In the genomic region with DNA sequence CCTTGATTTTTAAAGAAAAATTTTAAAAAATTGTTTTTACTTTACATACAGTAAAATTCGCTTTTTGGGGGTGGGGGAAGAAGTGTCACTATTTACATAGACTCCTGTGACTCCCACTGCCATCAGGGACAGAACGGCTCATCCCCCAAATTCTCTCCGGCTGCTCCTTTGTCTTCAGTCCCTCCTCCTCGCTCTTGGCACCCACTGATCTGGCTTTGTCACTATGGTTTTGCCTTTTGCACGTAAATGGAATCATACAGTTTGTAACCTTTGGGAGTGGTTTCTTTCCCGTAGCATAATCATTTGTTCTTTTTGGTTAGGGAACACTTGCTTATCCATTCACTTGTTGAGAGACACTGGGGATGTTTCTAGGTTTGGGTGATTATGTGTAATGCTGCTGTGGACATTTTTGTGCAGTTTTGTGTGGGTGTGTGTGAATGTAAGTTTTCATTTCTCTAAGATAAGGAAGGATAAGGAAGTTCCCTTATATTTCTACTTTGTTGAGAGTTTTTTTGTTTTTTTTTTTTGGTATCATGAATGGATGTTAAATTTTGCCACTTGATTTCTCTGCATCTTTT, we compare ENCODE assay signal across 20 cellular contexts. TPM values are rescaled to one million over a fixed set of nuclear protein-coding genes. Genes with fewer than 3 reads are reported as not detected.
"Had no signal": no experiment of that assay in that cellular context is flagged by ENCODE, and none has a peak within 500 bp of the region (broad histone marks: within the 10 kb centered on the region; RNA-seq: fewer than 3 reads in every experiment).

No MANE protein-coding gene starts in this region.

- H3K27me3 ChIP-seq: brain microvascular endothelial cell, left lung had no signal

- H3K27ac ChIP-seq: brain microvascular endothelial cell, left lung had no signal

- DNase-seq: activated CD4-positive, alpha-beta memory T cell treated with anti-CD3 and anti-CD28 coated beads, Interleukin-2, amount 10 ng/mL, durations not matched to agents 7 days and 5 days; activated CD4-positive, alpha-beta T cell treated with anti-CD3 and anti-CD28 coated beads for 48 hours; activated CD4-positive, CD25-positive, alpha-beta regulatory T cell; activated CD8-positive, alpha-beta memory T cell treated with anti-CD3 and anti-CD28 coated beads, Interleukin-2, amount 10 ng/mL, durations not matched to agents 7 days and 5 days; activated naive CD4-positive, alpha-beta T cell; activated naive CD8-positive, alpha-beta T cell treated with anti-CD3 and anti-CD28 coated beads, Interleukin-2, amount 10 ng/mL, durations not matched to agents 7 days and 5 days; brain microvascular endothelial cell; cerebellar nuclear complex; dermis blood vessel endothelial cell; foreskin fibroblast; left lung; occipital lobe; right cardiac atrium; SK-N-SH; stimulated activated CD4-positive, alpha-beta T cell treated with anti-CD3 and anti-CD28 coated beads, Interleukin-2, amount 100 ng/mL, for 24 hours; stimulated activated naive CD4-positive, alpha-beta T cell treated with Interleukin-2 at 50 U/mL for 16 hours; T-helper 9 cell had no signal

- H3K36me3 ChIP-seq: brain microvascular endothelial cell, left lung had no signal

- ATAC-seq: activated CD8-positive, alpha-beta memory T cell treated with anti-CD3 and anti-CD28 coated beads, Interleukin-2, amount 10 ng/mL, durations not matched to agents 7 days and 5 days; activated T-helper 17 cell treated with anti-CD3 and anti-CD28 coated beads, Interleukin-2, amount 50 U/mL, for 72 hours; left lung; right cardiac atrium had no signal

- FAIRE-seq: kidney had no signal

- H3K4me3 ChIP-seq: left lung had no signal

- H3K9me3 ChIP-seq: SK-N-SH had no signal

RNA-seq across cellular contexts. Expression of gene RAB11FIP4, which starts 27.4 kb away (rescaled TPM):
- total RNA-seq: glomerular endothelial cell had no signal
